Comparison of ENCODE assay signal across 11 cellular contexts in genomic region chr1:29774355-29774754, GRCh38.
"Had no signal": no experiment of that assay in that cellular context is flagged by ENCODE, and none has a peak within 500 bp of the region (broad histone marks: within the 10 kb centered on the region; RNA-seq: fewer than 3 reads in every experiment).

No MANE protein-coding gene starts in this region.

- H3K36me3 ChIP-seq: HAP-1 had no signal

- H3K4me2 ChIP-seq: GM23338 had no signal

- H3K9me3 ChIP-seq: HAP-1 had no signal

- ATAC-seq: GM23338, HCT116 had no signal

- FAIRE-seq: H1, H54 had no signal

- H3K4me3 ChIP-seq: GM23248, GM23338, HAP-1 had no signal

- H3K4me1 ChIP-seq: HAP-1 had no signal

- H2AFZ ChIP-seq: GM23248, GM23338 had no signal

- H3K27ac ChIP-seq: GM23248 had no signal

- DNase-seq: GM23248, GOT3, H7, H9, HCEC 1CT, HFFc6 had no signal

- H3K9ac ChIP-seq: GM23248 had no signal
